2 cellular contexts compared by ENCODE assay signal in genomic region chr1:222554177-222554576, GRCh38.
TF ChIP-seq lines count a peak whose summit lies in the region.

No MANE protein-coding gene starts in this region.

TF ChIP-seq in GM23338, 12 proteins besides CTCF, POLR2A, EP300 and RAD21:
- TF ChIP-seq EZH2phosphoT487 (IDR thresholded peaks at IDR 0.05; ENCODE audit: unreplicated experiment) (no peak), STAT1 (IDR thresholded peaks at IDR 0.05; ENCODE audit: unreplicated experiment) (no peak), CREB1 (CRISPR knock-in tag; IDR thresholded peaks at IDR 0.05; ENCODE audit: low read depth) (no peak), POLR2AphosphoS5 (IDR thresholded peaks at IDR 0.05; ENCODE audit: low read depth) (no peak), ETS1 (IDR thresholded peaks at IDR 0.05) (no peak), EZH2 (IDR thresholded peaks at IDR 0.05; ENCODE audit: low read depth, unreplicated experiment) (no peak), JUNB (IDR thresholded peaks at IDR 0.05; ENCODE audit: unreplicated experiment) (no peak), ZNF331 (CRISPR knock-in tag; IDR thresholded peaks at IDR 0.05; ENCODE audit: low read depth) (no peak), ZNF114 (CRISPR knock-in tag; IDR thresholded peaks at IDR 0.05) (no peak), ZNF462 (CRISPR knock-in tag; IDR thresholded peaks at IDR 0.05) (no peak), NANOG (IDR thresholded peaks at IDR 0.05; ENCODE audit: borderline replicate concordance) (no peak)
- TF ChIP-seq, protein P1, sequence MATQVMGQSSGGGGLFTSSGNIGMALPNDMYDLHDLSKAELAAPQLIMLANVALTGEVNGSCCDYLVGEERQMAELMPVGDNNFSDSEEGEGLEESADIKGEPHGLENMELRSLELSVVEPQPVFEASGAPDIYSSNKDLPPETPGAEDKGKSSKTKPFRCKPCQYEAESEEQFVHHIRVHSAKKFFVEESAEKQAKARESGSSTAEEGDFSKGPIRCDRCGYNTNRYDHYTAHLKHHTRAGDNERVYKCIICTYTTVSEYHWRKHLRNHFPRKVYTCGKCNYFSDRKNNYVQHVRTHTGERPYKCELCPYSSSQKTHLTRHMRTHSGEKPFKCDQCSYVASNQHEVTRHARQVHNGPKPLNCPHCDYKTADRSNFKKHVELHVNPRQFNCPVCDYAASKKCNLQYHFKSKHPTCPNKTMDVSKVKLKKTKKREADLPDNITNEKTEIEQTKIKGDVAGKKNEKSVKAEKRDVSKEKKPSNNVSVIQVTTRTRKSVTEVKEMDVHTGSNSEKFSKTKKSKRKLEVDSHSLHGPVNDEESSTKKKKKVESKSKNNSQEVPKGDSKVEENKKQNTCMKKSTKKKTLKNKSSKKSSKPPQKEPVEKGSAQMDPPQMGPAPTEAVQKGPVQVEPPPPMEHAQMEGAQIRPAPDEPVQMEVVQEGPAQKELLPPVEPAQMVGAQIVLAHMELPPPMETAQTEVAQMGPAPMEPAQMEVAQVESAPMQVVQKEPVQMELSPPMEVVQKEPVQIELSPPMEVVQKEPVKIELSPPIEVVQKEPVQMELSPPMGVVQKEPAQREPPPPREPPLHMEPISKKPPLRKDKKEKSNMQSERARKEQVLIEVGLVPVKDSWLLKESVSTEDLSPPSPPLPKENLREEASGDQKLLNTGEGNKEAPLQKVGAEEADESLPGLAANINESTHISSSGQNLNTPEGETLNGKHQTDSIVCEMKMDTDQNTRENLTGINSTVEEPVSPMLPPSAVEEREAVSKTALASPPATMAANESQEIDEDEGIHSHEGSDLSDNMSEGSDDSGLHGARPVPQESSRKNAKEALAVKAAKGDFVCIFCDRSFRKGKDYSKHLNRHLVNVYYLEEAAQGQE (IDR thresholded peaks at IDR 0.05; ENCODE audit: unreplicated experiment) = no peak
TF ChIP-seq in GM23338: peak in this region for 0.

TF ChIP-seq in K562, 482 proteins besides CTCF, POLR2A, EP300 and RAD21:
- TF ChIP-seq YBX1 (IDR thresholded peaks at IDR 0.05) = no peak
- TF ChIP-seq SIN3A (IDR thresholded peaks at IDR 0.05; ENCODE audit: borderline replicate concordance in 2 of 2, control insufficient read depth in 1 of 2, low read depth in 2 of 2, low read length in 2 of 2) = no peak
